1 cellular context compared by ENCODE assay signal in the genomic region with DNA sequence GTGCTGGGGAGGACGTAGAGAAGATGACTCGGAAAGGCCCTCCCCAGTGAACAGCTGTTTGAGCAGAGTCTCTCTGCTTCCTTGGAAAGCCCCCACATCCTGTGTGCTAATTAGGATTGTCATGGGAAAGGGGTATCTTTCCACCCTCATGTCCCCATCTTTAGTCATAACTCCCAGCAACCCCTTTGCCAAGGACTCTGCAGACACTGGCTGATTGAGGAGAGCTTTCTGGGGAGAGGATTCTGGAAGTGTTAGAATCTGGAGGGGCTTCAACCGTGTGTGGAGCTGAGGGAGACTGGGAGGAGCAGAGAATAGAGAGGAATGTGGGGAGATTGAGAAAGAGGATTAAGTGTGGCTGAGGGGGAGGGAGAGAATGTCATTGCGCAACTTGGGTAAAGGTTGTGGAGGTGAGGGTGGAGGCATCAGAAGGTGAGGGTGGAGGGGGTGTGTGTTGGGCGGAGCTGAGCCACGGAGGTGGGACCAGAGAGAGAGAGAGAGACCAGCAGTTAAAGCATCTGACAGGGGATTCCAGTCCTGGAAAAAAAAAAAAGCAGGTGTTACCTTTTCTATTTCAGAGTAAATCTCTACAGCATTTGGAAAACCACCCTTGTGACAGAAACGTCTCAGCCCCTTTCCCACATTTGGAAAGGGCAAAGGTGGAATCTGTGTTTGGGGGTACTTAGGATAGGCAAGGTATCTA.
TF ChIP-seq lines count a peak whose summit lies in the region.

No MANE protein-coding gene starts in this region.

TF ChIP-seq in neural cell, 6 proteins besides CTCF, POLR2A, EP300 and RAD21:
- TF ChIP-seq, protein P1, sequence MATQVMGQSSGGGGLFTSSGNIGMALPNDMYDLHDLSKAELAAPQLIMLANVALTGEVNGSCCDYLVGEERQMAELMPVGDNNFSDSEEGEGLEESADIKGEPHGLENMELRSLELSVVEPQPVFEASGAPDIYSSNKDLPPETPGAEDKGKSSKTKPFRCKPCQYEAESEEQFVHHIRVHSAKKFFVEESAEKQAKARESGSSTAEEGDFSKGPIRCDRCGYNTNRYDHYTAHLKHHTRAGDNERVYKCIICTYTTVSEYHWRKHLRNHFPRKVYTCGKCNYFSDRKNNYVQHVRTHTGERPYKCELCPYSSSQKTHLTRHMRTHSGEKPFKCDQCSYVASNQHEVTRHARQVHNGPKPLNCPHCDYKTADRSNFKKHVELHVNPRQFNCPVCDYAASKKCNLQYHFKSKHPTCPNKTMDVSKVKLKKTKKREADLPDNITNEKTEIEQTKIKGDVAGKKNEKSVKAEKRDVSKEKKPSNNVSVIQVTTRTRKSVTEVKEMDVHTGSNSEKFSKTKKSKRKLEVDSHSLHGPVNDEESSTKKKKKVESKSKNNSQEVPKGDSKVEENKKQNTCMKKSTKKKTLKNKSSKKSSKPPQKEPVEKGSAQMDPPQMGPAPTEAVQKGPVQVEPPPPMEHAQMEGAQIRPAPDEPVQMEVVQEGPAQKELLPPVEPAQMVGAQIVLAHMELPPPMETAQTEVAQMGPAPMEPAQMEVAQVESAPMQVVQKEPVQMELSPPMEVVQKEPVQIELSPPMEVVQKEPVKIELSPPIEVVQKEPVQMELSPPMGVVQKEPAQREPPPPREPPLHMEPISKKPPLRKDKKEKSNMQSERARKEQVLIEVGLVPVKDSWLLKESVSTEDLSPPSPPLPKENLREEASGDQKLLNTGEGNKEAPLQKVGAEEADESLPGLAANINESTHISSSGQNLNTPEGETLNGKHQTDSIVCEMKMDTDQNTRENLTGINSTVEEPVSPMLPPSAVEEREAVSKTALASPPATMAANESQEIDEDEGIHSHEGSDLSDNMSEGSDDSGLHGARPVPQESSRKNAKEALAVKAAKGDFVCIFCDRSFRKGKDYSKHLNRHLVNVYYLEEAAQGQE (IDR thresholded peaks at IDR 0.05; ENCODE audit: borderline replicate concordance), result peak; percentile 74
- TF ChIP-seq POLR2AphosphoS5 (IDR thresholded peaks at IDR 0.05), result peak; percentile 44
- TF ChIP-seq MXI1 (conservative IDR thresholded peaks at IDR 0.05; ENCODE audit: poor library complexity, severe bottlenecking), result no peak
